8 cellular contexts compared by ENCODE assay signal in the genomic region with DNA sequence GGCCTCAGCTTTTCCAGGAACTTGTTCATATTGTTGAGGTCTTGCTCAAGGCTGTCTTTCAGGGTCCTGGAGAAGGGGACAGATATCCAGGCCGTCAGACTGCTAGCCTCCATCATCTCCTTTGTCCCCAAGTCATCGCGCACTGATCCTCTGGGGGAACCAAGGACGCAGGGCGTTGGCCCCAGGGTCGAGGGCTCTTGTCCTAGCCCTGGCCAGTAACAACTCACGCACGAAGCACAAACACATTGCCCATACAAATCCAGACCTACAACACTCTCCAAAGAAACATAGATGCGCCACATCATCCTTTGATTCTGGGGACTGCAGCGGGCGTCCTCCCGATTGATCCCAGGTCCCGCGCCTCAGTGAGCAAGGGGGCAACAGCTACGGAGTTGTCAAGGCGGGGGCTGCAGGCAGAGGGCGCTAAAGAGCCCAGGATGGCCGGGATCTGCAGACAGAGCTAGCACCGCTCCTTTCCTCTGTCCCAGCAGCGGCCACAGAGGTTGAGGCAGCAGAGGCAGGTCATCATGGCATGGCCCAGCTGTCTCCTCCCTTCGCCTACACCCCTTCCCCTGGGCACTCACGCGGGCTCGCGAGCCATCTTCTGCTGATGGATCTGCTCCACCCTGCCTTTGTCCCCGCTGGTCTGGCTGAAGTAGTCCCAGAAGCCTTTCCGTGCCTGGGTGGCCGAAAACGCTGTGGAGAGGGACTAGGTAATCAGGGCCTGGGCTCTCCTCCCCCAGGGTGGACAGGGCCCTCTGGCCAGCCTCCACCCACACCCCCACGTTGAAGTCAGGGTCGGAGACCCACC. TPM values are rescaled to one million over a fixed set of nuclear protein-coding genes. Genes with fewer than 3 reads are reported as not detected.
DNase-seq lines count a peak whose midpoint lies in the region; ATAC-seq and TF ChIP-seq lines count a peak whose summit lies in the region.

No MANE protein-coding gene starts in this region.

- no peak overlapping the region for H4K91ac ChIP-seq in trophoblast cell (ENCODE audit: low read depth, low read length)

- H4K12ac ChIP-seq in trophoblast cell (ENCODE audit: low read depth, low read length): no peak overlapping the region

- H3K79me1 ChIP-seq in trophoblast cell (ENCODE audit: low read length): peaks cover 7% of the 10 kb centered on the region

- H3K27ac ChIP-seq in trophoblast cell (ENCODE audit: low read depth, low read length): no peak overlapping the region
- no peak overlapping the region for H3K27ac ChIP-seq in tibial nerve

- H3K4me2 ChIP-seq in trophoblast cell (ENCODE audit: low read length): no peak overlapping the region

- H2BK5ac ChIP-seq in trophoblast cell (ENCODE audit: low read depth, low read length, poor library complexity): no peak overlapping the region

- H3K36me3 ChIP-seq in MG63 (peaks cover 9% of the 10 kb centered on the region), trophoblast cell (ENCODE audit: control insufficient read depth in 1 of 2, insufficient read depth in 2 of 2, low read length in 2 of 2) (peaks cover 2 to 3% of the 10 kb centered on the region in 2 experiments), tibial nerve (peaks cover 0 to 6% (median 1%) of the 10 kb centered on the region in 3 donors)

- no peak overlapping the region for H3K23ac ChIP-seq in trophoblast cell (ENCODE audit: low read length)

- ATAC-seq in HG03025 (IDR thresholded peaks at IDR 0.05; ENCODE audit: low FRiP score, unreplicated experiment): no peak

- H3K14ac ChIP-seq in trophoblast cell (ENCODE audit: low read length): no peak overlapping the region

- H3K79me2 ChIP-seq in trophoblast cell (ENCODE audit: control insufficient read depth, insufficient read depth, low read length, poor library complexity): peaks cover 9% of the 10 kb centered on the region

- no CpG with 5 or more reads among the region's 31 CpGs for WGBS in trophoblast cell (ENCODE audit: extremely low coverage, insufficient coverage, insufficient read length)
- WGBS in tibial nerve, 2 donors: 25 to 26% methylated on average over 27 to 31 of the region's 31 CpGs

- no peak overlapping the region for H2AFZ ChIP-seq in trophoblast cell (ENCODE audit: insufficient read depth, low read length, poor library complexity)

- H2AK5ac ChIP-seq in trophoblast cell (ENCODE audit: low read length): no peak overlapping the region

- TF ChIP-seq POLR2A in tibial nerve (IDR thresholded peaks at IDR 0.05): no peak

- in situ Hi-C loops in G401 (cut with HindIII; ENCODE audit: low sequenced_read_pairs): no loop called here

- TF ChIP-seq EP300 in tibial nerve (IDR thresholded peaks at IDR 0.05): no peak

- no peaks in the 10 kb centered on the region for H3K27me3 ChIP-seq in MG63
- no peaks in the 10 kb centered on the region for H3K27me3 ChIP-seq in trophoblast cell (ENCODE audit: insufficient read depth, low read length)
- H3K27me3 ChIP-seq in tibial nerve: no peaks in the 10 kb centered on the region

- H3K9me3 ChIP-seq in MG63: no peaks in the 10 kb centered on the region
- H3K9me3 ChIP-seq in trophoblast cell (ENCODE audit: insufficient read depth, low read depth, low read length): no peaks in the 10 kb centered on the region
- no peaks in the 10 kb centered on the region for H3K9me3 ChIP-seq in tibial nerve

- H2BK120ac ChIP-seq in trophoblast cell (ENCODE audit: insufficient read depth, low read length, poor library complexity): no peak overlapping the region

- no peak overlapping the region for H2BK12ac ChIP-seq in trophoblast cell (ENCODE audit: low read length)

- peak; percentile 85 for DNase-seq in G401 (ENCODE audit: low spot score)
- DNase-seq in MG63: peak; percentile 38
- DNase-seq in SKM-1 (lab: John Stamatoyannopoulos, UW; ENCODE audit: unreplicated experiment): peak; percentile 21
- peak; percentile 75 for DNase-seq in activated naive CD4-positive, alpha-beta T cell treated with anti-CD3 and anti-CD28 coated beads, Interleukin-2, amount 50 U/mL, for 16 hours
- DNase-seq in head of caudate nucleus: peak; percentile 55 to 95 (median 86)
- DNase-seq in trophoblast cell: peak; percentile 61 to 81
- DNase-seq in tibial nerve (ENCODE audit: low spot score in 2 of 2): peak; percentile 56 to 72

- H3K18ac ChIP-seq in trophoblast cell (ENCODE audit: low read length): no peak overlapping the region

- no peak overlapping the region for H3K9ac ChIP-seq in trophoblast cell (ENCODE audit: low read length)

- H4K8ac ChIP-seq in trophoblast cell (ENCODE audit: low read depth, low read length): no peak overlapping the region

- no peak overlapping the region for H3K4ac ChIP-seq in trophoblast cell (ENCODE audit: low read depth, low read length)

- H3K4me1 ChIP-seq in trophoblast cell (ENCODE audit: control insufficient read depth in 1 of 2, insufficient read depth in 2 of 2, low read length in 2 of 2): peaks cover 18 to 27% of the 10 kb centered on the region in 2 experiments
- H3K4me1 ChIP-seq in tibial nerve: peaks cover 0 to 28% (median 15%) of the 10 kb centered on the region in 4 donors

- H3K4me3 ChIP-seq in MG63: no peak overlapping the region
- H3K4me3 ChIP-seq in trophoblast cell (ENCODE audit: low read depth, low read length): no peak overlapping the region
- peak overlapping the region in 1 of 4 donors; percentile 18 for H3K4me3 ChIP-seq in tibial nerve

- intact Hi-C loops in head of caudate nucleus (cut with DNase I): no loop called here

- TF ChIP-seq CTCF in tibial nerve (IDR thresholded peaks at IDR 0.05): peak; percentile 78 to 93 (median 88)

RNA-seq across cellular contexts. Expression of a gene that starts 0.5 kb away (rescaled TPM):
- total RNA-seq in G401 (2014; rRNA removed; shearing (Covaris generic)): not detected in 2 replicates
- not detected in 2 replicates for total RNA-seq in MG63 (2014; rRNA removed; shearing (Covaris generic); ENCODE audit: low replicate concordance)
- polyA plus RNA-seq in trophoblast cell (2013): 0.14 and 0.19 TPM in 2 replicates
- not detected for total RNA-seq in tibial nerve

RNA-seq across cellular contexts. Expression of a gene that starts 3.4 kb away (rescaled TPM):
- 35.9 and 42.7 TPM in 2 replicates for total RNA-seq in G401 (2014; rRNA removed; shearing (Covaris generic))
- 65.2 and 86.9 TPM in 2 replicates for total RNA-seq in MG63 (2014; rRNA removed; shearing (Covaris generic); ENCODE audit: low replicate concordance)
- polyA plus RNA-seq in trophoblast cell (2013): 47.5 and 52.1 TPM in 2 replicates
- 10 to 100 TPM; 11.4 to 28.5 (median 23.8) TPM for total RNA-seq in tibial nerve

RNA-seq across cellular contexts. Expression of a gene that starts 18.4 kb away (rescaled TPM):
- total RNA-seq in G401 (2014; rRNA removed; shearing (Covaris generic)): 35.0 and 37.7 TPM in 2 replicates
- 22.9 and 25.6 TPM in 2 replicates for total RNA-seq in MG63 (2014; rRNA removed; shearing (Covaris generic); ENCODE audit: low replicate concordance)
- polyA plus RNA-seq in trophoblast cell (2013): 14.3 and 15.7 TPM in 2 replicates
- total RNA-seq in tibial nerve: 10 to 100 TPM; 13.1 to 28.2 (median 20.3) TPM

RNA-seq across cellular contexts. Expression of a gene that starts 31.9 kb away (rescaled TPM):
- not detected in 2 replicates for total RNA-seq in G401 (2014; rRNA removed; shearing (Covaris generic))
- not detected in 2 replicates for total RNA-seq in MG63 (2014; rRNA removed; shearing (Covaris generic); ENCODE audit: low replicate concordance)
- polyA plus RNA-seq in trophoblast cell (2013): 0.07 and 0.11 TPM in 2 replicates
- total RNA-seq in tibial nerve: not detected

RNA-seq across cellular contexts. Expression of a gene that starts 38.5 kb away (rescaled TPM):
- not detected in 2 replicates for total RNA-seq in G401 (2014; rRNA removed; shearing (Covaris generic))
- total RNA-seq in MG63 (2014; rRNA removed; shearing (Covaris generic); ENCODE audit: low replicate concordance): not detected in 2 replicates
- 3.6 and 4.9 TPM in 2 replicates for polyA plus RNA-seq in trophoblast cell (2013)
- total RNA-seq in tibial nerve: not detected

Comparison
In these comparisons a context has a peak if more than half of its experiments do, and no peak if none do; other contexts are left out.
1. DNase-seq: peak in every context shown above with its lines; median percentile 86 in head of caudate nucleus; 85 in G401; 75 in activated naive CD4-positive, alpha-beta T cell treated with anti-CD3 and anti-CD28 coated beads, Interleukin-2, amount 50 U/mL, for 16 hours; 71 in trophoblast cell; 64 in tibial nerve; 38 in MG63; 21 in SKM-1.